In the genomic region with DNA sequence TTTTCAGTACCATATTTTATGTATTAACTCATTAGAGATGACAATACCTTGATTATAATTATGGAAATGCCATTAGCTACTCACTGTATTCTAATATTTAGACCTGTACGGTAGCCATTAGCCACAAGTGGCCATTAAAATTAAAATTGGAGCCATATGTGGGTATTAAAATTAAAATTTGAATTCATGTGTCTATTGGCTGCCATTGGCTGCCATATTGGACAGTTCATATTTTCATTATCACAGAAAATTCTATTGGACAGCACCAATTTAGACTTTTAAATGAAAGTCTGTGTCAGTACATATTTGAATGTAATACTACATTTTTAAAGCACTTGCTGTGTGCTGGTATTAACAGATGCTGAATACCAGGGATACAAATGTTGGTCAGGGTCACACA, we compare ENCODE assay signal across 1 cellular context.
TF ChIP-seq lines count a peak whose summit lies in the region.

No MANE protein-coding gene starts in this region.

TF ChIP-seq in GM12878, 131 proteins besides CTCF, POLR2A, EP300 and RAD21:
- TF ChIP-seq, protein P1, sequence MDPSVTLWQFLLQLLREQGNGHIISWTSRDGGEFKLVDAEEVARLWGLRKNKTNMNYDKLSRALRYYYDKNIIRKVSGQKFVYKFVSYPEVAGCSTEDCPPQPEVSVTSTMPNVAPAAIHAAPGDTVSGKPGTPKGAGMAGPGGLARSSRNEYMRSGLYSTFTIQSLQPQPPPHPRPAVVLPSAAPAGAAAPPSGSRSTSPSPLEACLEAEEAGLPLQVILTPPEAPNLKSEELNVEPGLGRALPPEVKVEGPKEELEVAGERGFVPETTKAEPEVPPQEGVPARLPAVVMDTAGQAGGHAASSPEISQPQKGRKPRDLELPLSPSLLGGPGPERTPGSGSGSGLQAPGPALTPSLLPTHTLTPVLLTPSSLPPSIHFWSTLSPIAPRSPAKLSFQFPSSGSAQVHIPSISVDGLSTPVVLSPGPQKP (IDR thresholded peaks at IDR 0.05; ENCODE audit: low read depth, low read length): no peak
- no peak for TF ChIP-seq ZZZ3 (IDR thresholded peaks at IDR 0.05; ENCODE audit: control insufficient read depth, insufficient read length, low read depth)
- TF ChIP-seq CREB1 (IDR thresholded peaks at IDR 0.05; ENCODE audit: low read depth): no peak
- TF ChIP-seq CREM (IDR thresholded peaks at IDR 0.05; ENCODE audit: low read depth): no peak
- TF ChIP-seq NR2C1 (IDR thresholded peaks at IDR 0.05): no peak
- TF ChIP-seq CHD2 (IDR thresholded peaks at IDR 0.05; ENCODE audit: borderline replicate concordance, low read depth, low read length): no peak
- no peak for TF ChIP-seq CBX3 (IDR thresholded peaks at IDR 0.05; ENCODE audit: borderline replicate concordance, low read depth)
